Comparison of ENCODE assay signal across 8 cellular contexts in genomic region chr10:128064615-128065580, GRCh38.
A peak's percentile ranks its signal among the peaks of the same experiment; 100 is the strongest.
DNase-seq lines count a peak whose midpoint lies in the region; ATAC-seq and TF ChIP-seq lines count a peak whose summit lies in the region.

No MANE protein-coding gene starts in this region.

- H3K9me2 ChIP-seq in Loucy (replicated peaks; ENCODE audit: low read depth, low read length): no peaks in the 10 kb centered on the region

- peak overlapping the region; percentile 74 for H3K4me3 Mint-ChIP-seq in CD8-positive, alpha-beta T cell
- peak overlapping the region; percentile 76 for H3K4me3 Mint-ChIP-seq in endothelial cell (ENCODE audit: unreplicated experiment)

- no peaks in the 10 kb centered on the region for H3K27me3 ChIP-seq in CD8-positive, alpha-beta T cell (ENCODE audit: insufficient read depth, low read length)
- H3K27me3 ChIP-seq in Loucy (ENCODE audit: insufficient read depth, low read length, poor library complexity, severe bottlenecking) (no peaks in the 10 kb centered on the region), tibial nerve (no peaks in the 10 kb centered on the region)

- TF ChIP-seq CTCF in CD8-positive, alpha-beta T cell (IDR thresholded peaks at IDR 0.05): no peak
- TF ChIP-seq CTCF in Loucy (conservative IDR thresholded peaks at IDR 0.05; ENCODE audit: low read length) (no peak), endothelial cell (IDR thresholded peaks at IDR 0.05; ENCODE audit: unreplicated experiment) (no peak), tibial nerve (IDR thresholded peaks at IDR 0.05) (no peak)

- H3K36me3 ChIP-seq in CD8-positive, alpha-beta T cell (ENCODE audit: insufficient read depth, low read length): peaks cover 36% of the 10 kb centered on the region
- H3K36me3 ChIP-seq in Loucy (ENCODE audit: insufficient read depth, low read length) (peaks cover 38% of the 10 kb centered on the region; the same call in 1 of the 2 replicates), tibial nerve (peaks cover 0 to 59% (median 0%) of the 10 kb centered on the region in 3 donors)

- peaks cover 75% of the 10 kb centered on the region for H3K4me1 Mint-ChIP-seq in CD8-positive, alpha-beta T cell (ENCODE audit: low read depth)
- peaks cover 77% of the 10 kb centered on the region for H3K4me1 Mint-ChIP-seq in endothelial cell (ENCODE audit: unreplicated experiment)

- peak overlapping the region; percentile 49 for H3K4me3 ChIP-seq in CD8-positive, alpha-beta T cell (ENCODE audit: low read depth, low read length)
- H3K4me3 ChIP-seq in Loucy (ENCODE audit: low read length, poor library complexity, severe bottlenecking) (peak overlapping the region; percentile 69), tibial nerve (no peak overlapping the region)

- TF ChIP-seq POLR2A in tibial nerve (IDR thresholded peaks at IDR 0.05): no peak

- peaks cover 65% of the 10 kb centered on the region for H3K36me3 Mint-ChIP-seq in CD8-positive, alpha-beta T cell
- peaks cover 65% of the 10 kb centered on the region for H3K36me3 Mint-ChIP-seq in endothelial cell (ENCODE audit: low read depth, unreplicated experiment)

- H3K4me2 ChIP-seq in Loucy (ENCODE audit: low read depth, low read length, poor library complexity, severe bottlenecking): peak overlapping the region; percentile 79

- H3K27ac ChIP-seq in CD8-positive, alpha-beta T cell (ENCODE audit: low read depth, low read length): peak overlapping the region; percentile 33
- H3K27ac ChIP-seq in tibial nerve: peak overlapping the region; percentile 18 to 87 (median 76)

- H4K20me1 ChIP-seq in Loucy (ENCODE audit: insufficient read depth, low read length, poor library complexity, severe bottlenecking): no peaks in the 10 kb centered on the region

- peak; percentile 77 for ATAC-seq in CD8-positive, alpha-beta T cell
- peak; percentile 63 for ATAC-seq in GM21717 (IDR thresholded peaks at IDR 0.05; ENCODE audit: unreplicated experiment)

- no peak overlapping the region for H2AFZ ChIP-seq in Loucy (ENCODE audit: low read length)

- 57 to 59% methylated on average over 20 to 21 of the region's 21 CpGs for WGBS in tibial nerve, 2 donors

- DNase-seq in CD8-positive, alpha-beta T cell: peak; percentile 29 to 82 (median 62)
- peak; percentile 39 to 63 (median 55) for DNase-seq in activated CD8-positive, alpha-beta memory T cell treated with anti-CD3 and anti-CD28 coated beads for 48 hours (ENCODE audit: low read depth in 2 of 3, low spot score in 2 of 3)
- DNase-seq in endothelial cell (ENCODE audit: low spot score) (no peak), nucleus accumbens (lab: John Stamatoyannopoulos, UW) (peak in 40 of 56 donors; percentile 19 to 75 (median 42)), tibial nerve (ENCODE audit: low spot score in 2 of 2) (peak; percentile 46 to 77), 8988T (no peak)

- peak overlapping the region; percentile 72 for H3K9ac ChIP-seq in Loucy (ENCODE audit: low read depth, low read length, poor library complexity, severe bottlenecking)

- H3K27ac Mint-ChIP-seq in CD8-positive, alpha-beta T cell: peak overlapping the region; percentile 81
- peak overlapping the region; percentile 99 for H3K27ac Mint-ChIP-seq in endothelial cell (ENCODE audit: unreplicated experiment)

- intact Hi-C loops in CD8-positive, alpha-beta T cell (cut with DNase I, micrococcal nuclease): loop anchor here (1.0 to 5.0 kb wide), 3 partner anchors 18 to 348 kb away; partner anchors contain the start of gene MKI67 (in 1 of the 2)

- no peaks in the 10 kb centered on the region for H3K27me3 Mint-ChIP-seq in CD8-positive, alpha-beta T cell (ENCODE audit: low read depth)
- H3K27me3 Mint-ChIP-seq in endothelial cell (ENCODE audit: unreplicated experiment): peaks cover 33% of the 10 kb centered on the region

- TF ChIP-seq EP300 in tibial nerve (IDR thresholded peaks at IDR 0.05): peak; percentile 73 to 93

- POLR2A ChIA-PET in CD8-positive, alpha-beta T cell (lab: Charles Lee): interaction anchor here (0.6 to 4.2 kb wide), 4 partner anchors 17 to 38 kb away, joined by 3 to 57 read pairs (median 4); no protein-coding TSS in a partner anchor

- no peaks in the 10 kb centered on the region for H3K9me3 ChIP-seq in CD8-positive, alpha-beta T cell (ENCODE audit: low read length)
- H3K9me3 ChIP-seq in Loucy (ENCODE audit: insufficient read depth, low read depth, low read length) (no peaks in the 10 kb centered on the region), tibial nerve (no peaks in the 10 kb centered on the region)

- H3K9me3 Mint-ChIP-seq in CD8-positive, alpha-beta T cell: no peaks in the 10 kb centered on the region
- no peaks in the 10 kb centered on the region for H3K9me3 Mint-ChIP-seq in endothelial cell (ENCODE audit: unreplicated experiment)

- no peaks in the 10 kb centered on the region for H3K79me2 ChIP-seq in Loucy (ENCODE audit: insufficient read depth, low read length)

- H3K4me1 ChIP-seq in CD8-positive, alpha-beta T cell (ENCODE audit: insufficient read depth, low read length): peaks cover 61% of the 10 kb centered on the region
- H3K4me1 ChIP-seq in Loucy (ENCODE audit: insufficient read depth, low read length, poor library complexity, severe bottlenecking) (peaks cover 45% of the 10 kb centered on the region), tibial nerve (peaks cover 0 to 38% (median 27%) of the 10 kb centered on the region in 4 donors)

- CTCF ChIA-PET in CD8-positive, alpha-beta T cell (lab: Charles Lee): interaction anchor here (2.0 to 17.3 kb wide), 4 partner anchors 17 to 158 kb away, joined by 8 to 396 read pairs (median 16); partner anchors contain the start of gene PTPRE

- peaks cover 7% of the 10 kb centered on the region for H3F3A ChIP-seq in Loucy (ENCODE audit: low read depth)

Comparison
In these comparisons a context has a peak if more than half of its experiments do, and no peak if none do; other contexts are left out.
1. DNase-seq: peak in CD8-positive, alpha-beta T cell (7 of 7), activated CD8-positive, alpha-beta memory T cell treated with anti-CD3 and anti-CD28 coated beads for 48 hours (3 of 3), nucleus accumbens (40 of 56) and tibial nerve (2 of 2); none in endothelial cell (single experiment) and 8988T (single experiment).
2. H3K4me3 ChIP-seq: peak in CD8-positive, alpha-beta T cell (single experiment) and Loucy (single experiment); none in tibial nerve (0 of 4).